8 cellular contexts compared by ENCODE assay signal in the genomic region with DNA sequence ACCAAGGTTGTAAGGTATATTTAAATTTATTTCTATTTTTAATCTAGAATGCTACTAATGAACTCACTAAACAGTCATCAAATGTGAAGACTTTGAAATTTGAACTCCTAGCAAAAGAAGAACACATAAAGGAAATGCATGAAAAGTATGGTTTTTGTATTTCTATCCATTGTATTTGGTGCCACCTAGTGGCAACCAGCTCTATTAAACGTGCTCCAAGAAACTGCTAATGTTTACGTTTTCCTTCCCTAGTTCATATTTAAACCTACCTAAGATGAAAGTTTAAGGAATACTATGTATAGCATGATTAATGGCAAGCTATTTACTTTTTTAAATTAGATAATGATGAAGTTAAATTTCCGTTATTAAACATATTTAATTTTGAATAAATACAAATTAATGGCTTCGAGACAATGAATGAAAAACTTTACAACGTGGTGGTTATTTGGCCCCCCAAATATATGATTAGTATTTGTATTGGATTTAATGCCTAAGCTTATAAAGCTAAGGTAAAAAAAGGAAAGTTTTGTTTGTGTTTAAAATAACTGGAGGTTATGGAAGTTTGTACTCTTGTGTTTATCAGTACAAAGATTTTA.
A peak's percentile ranks its signal among the peaks of the same experiment; 100 is the strongest.
DNase-seq lines count a peak whose midpoint lies in the region; ATAC-seq and TF ChIP-seq lines count a peak whose summit lies in the region.

No MANE protein-coding gene starts in this region.

- H3K79me2 ChIP-seq in hepatocyte = no peaks in the 10 kb centered on the region

- no peaks in the 10 kb centered on the region for H3K36me3 ChIP-seq in hepatocyte (replicated peaks; ENCODE audit: insufficient read depth, low read depth)

- no peak overlapping the region for H3K27ac ChIP-seq in hepatocyte

- H3K27me3 Mint-ChIP-seq in activated CD4-positive, alpha-beta T cell treated with anti-CD3 and anti-CD28 coated beads, Interleukin-2, amount 10 ng/mL, durations not matched to agents 7 days and 5 days = no peaks in the 10 kb centered on the region
- no peaks in the 10 kb centered on the region for H3K27me3 Mint-ChIP-seq in activated CD8-positive, alpha-beta memory T cell treated with anti-CD3 and anti-CD28 coated beads, Interleukin-2, amount 10 ng/mL, durations not matched to agents 7 days and 5 days

- H3K27ac Mint-ChIP-seq in activated CD4-positive, alpha-beta T cell treated with anti-CD3 and anti-CD28 coated beads, Interleukin-2, amount 10 ng/mL, durations not matched to agents 7 days and 5 days = no peak overlapping the region
- H3K27ac Mint-ChIP-seq in activated CD8-positive, alpha-beta memory T cell treated with anti-CD3 and anti-CD28 coated beads, Interleukin-2, amount 10 ng/mL, durations not matched to agents 7 days and 5 days = no peak overlapping the region

- H4K20me1 ChIP-seq in hepatocyte (ENCODE audit: insufficient read depth, poor library complexity, severe bottlenecking) = no peaks in the 10 kb centered on the region

- no peaks in the 10 kb centered on the region for H3K36me3 Mint-ChIP-seq in activated CD4-positive, alpha-beta T cell treated with anti-CD3 and anti-CD28 coated beads, Interleukin-2, amount 10 ng/mL, durations not matched to agents 7 days and 5 days (ENCODE audit: low read depth)
- no peaks in the 10 kb centered on the region for H3K36me3 Mint-ChIP-seq in activated CD8-positive, alpha-beta memory T cell treated with anti-CD3 and anti-CD28 coated beads, Interleukin-2, amount 10 ng/mL, durations not matched to agents 7 days and 5 days

- no peak overlapping the region for H2AFZ ChIP-seq in hepatocyte

- POLR2A ChIA-PET in HEK293T (lab: Yijun Ruan, JAX) = no interaction called here
- POLR2A ChIA-PET in activated CD4-positive, alpha-beta T cell treated with anti-CD3 and anti-CD28 coated beads, Interleukin-2, amount 10 ng/mL, durations not matched to agents 7 days and 5 days (lab: Charles Lee) = no interaction called here

- DNase-seq in stimulated activated CD4-positive, alpha-beta T cell treated with anti-CD3 and anti-CD28 coated beads, Interleukin-15, amount 100 ng/mL, for 24 hours = peak; percentile 23
- DNase-seq in stimulated activated CD4-positive, alpha-beta T cell treated with anti-CD3 and anti-CD28 coated beads, Interleukin-4, amount 100 ng/mL, for 1 hour = no peak
- DNase-seq in HEK293T (ENCODE audit: extremely low spot score) = peak; percentile 11
- peak; percentile 40 for DNase-seq in NCI-H2081 treated with DMSO at 0.1 percent for 48 hours (lab: John Stamatoyannopoulos, UW)
- peak; percentile 41 for DNase-seq in activated CD4-positive, alpha-beta T cell treated with anti-CD3 and anti-CD28 coated beads, Interleukin-2, amount 10 ng/mL, durations not matched to agents 7 days and 5 days
- peak; percentile 80 for DNase-seq in hepatocyte (ENCODE audit: low spot score)
- DNase-seq in stimulated activated CD8-positive, alpha-beta memory T cell treated with anti-CD3 and anti-CD28 coated beads, Interleukin-12 subunit alpha, Interleukin-12 subunit beta, amount 100 ng/mL, for 1 hour (ENCODE audit: low read depth) = peak; percentile 1
- DNase-seq in activated CD8-positive, alpha-beta memory T cell treated with anti-CD3 and anti-CD28 coated beads, Interleukin-2, amount 10 ng/mL, durations not matched to agents 7 days and 5 days = no peak

- CTCF ChIA-PET in HEK293T (lab: Yijun Ruan, JAX) = interaction anchor here (0.7 to 1.8 kb wide), 2 partner anchors 337 to 400 kb away, joined by 4 read pairs; no protein-coding TSS in a partner anchor
- CTCF ChIA-PET in activated CD4-positive, alpha-beta T cell treated with anti-CD3 and anti-CD28 coated beads, Interleukin-2, amount 10 ng/mL, durations not matched to agents 7 days and 5 days (lab: Charles Lee) = no interaction called here
- CTCF ChIA-PET in activated CD8-positive, alpha-beta memory T cell treated with anti-CD3 and anti-CD28 coated beads, Interleukin-2, amount 10 ng/mL, durations not matched to agents 7 days and 5 days (lab: Charles Lee) = interaction anchor here (1.2 to 1.7 kb wide), 2 partner anchors 11 to 400 kb away, joined by 4 to 6 read pairs; no protein-coding TSS in a partner anchor

- H3K4me2 ChIP-seq in hepatocyte = no peak overlapping the region

- H3K4me1 ChIP-seq in hepatocyte (ENCODE audit: insufficient read depth) = no peaks in the 10 kb centered on the region

- no peaks in the 10 kb centered on the region for H3K9me3 Mint-ChIP-seq in activated CD4-positive, alpha-beta T cell treated with anti-CD3 and anti-CD28 coated beads, Interleukin-2, amount 10 ng/mL, durations not matched to agents 7 days and 5 days
- H3K9me3 Mint-ChIP-seq in activated CD8-positive, alpha-beta memory T cell treated with anti-CD3 and anti-CD28 coated beads, Interleukin-2, amount 10 ng/mL, durations not matched to agents 7 days and 5 days (ENCODE audit: low read depth) = no peaks in the 10 kb centered on the region

- H3K4me1 Mint-ChIP-seq in activated CD4-positive, alpha-beta T cell treated with anti-CD3 and anti-CD28 coated beads, Interleukin-2, amount 10 ng/mL, durations not matched to agents 7 days and 5 days = no peaks in the 10 kb centered on the region
- no peaks in the 10 kb centered on the region for H3K4me1 Mint-ChIP-seq in activated CD8-positive, alpha-beta memory T cell treated with anti-CD3 and anti-CD28 coated beads, Interleukin-2, amount 10 ng/mL, durations not matched to agents 7 days and 5 days

- H3K9me2 ChIP-seq in hepatocyte (replicated peaks; ENCODE audit: insufficient read depth) = no peaks in the 10 kb centered on the region

- H3K9me3 ChIP-seq in hepatocyte (ENCODE audit: low read depth) = no peaks in the 10 kb centered on the region

- no peak for ATAC-seq in activated CD8-positive, alpha-beta memory T cell treated with anti-CD3 and anti-CD28 coated beads, Interleukin-2, amount 10 ng/mL, durations not matched to agents 7 days and 5 days

- 44% methylated on average over 5 of the region's 5 CpGs for WGBS in hepatocyte (ENCODE audit: low lambda C conversion rate, missing lambda C conversion rate)

- H3K4me3 ChIP-seq in hepatocyte = no peak overlapping the region

- TF ChIP-seq CTCF in hepatocyte (IDR thresholded peaks at IDR 0.05; ENCODE audit: poor library complexity) = peak; percentile 91

- H3K27me3 ChIP-seq in hepatocyte = no peaks in the 10 kb centered on the region

- H3K4me3 Mint-ChIP-seq in activated CD4-positive, alpha-beta T cell treated with anti-CD3 and anti-CD28 coated beads, Interleukin-2, amount 10 ng/mL, durations not matched to agents 7 days and 5 days = no peak overlapping the region
- H3K4me3 Mint-ChIP-seq in activated CD8-positive, alpha-beta memory T cell treated with anti-CD3 and anti-CD28 coated beads, Interleukin-2, amount 10 ng/mL, durations not matched to agents 7 days and 5 days = no peak overlapping the region

TF ChIP-seq in HEK293T, 16 proteins besides CTCF, POLR2A, EP300 and RAD21:
- no peak for TF ChIP-seq HDGF (IDR thresholded peaks at IDR 0.05; ENCODE audit: borderline replicate concordance)
- TF ChIP-seq NFRKB (IDR thresholded peaks at IDR 0.05) = no peak
- no peak for TF ChIP-seq ZNF384 (IDR thresholded peaks at IDR 0.05)
TF ChIP-seq in HEK293T: peak in this region for 0.

Comparison
In these comparisons a context has a peak if more than half of its experiments do, and no peak if none do; other contexts are left out.
1. DNase-seq: peak in stimulated activated CD4-positive, alpha-beta T cell treated with anti-CD3 and anti-CD28 coated beads, Interleukin-15, amount 100 ng/mL, for 24 hours (single experiment), HEK293T (single experiment), NCI-H2081 treated with DMSO at 0.1 percent for 48 hours (single experiment), activated CD4-positive, alpha-beta T cell treated with anti-CD3 and anti-CD28 coated beads, Interleukin-2, amount 10 ng/mL, durations not matched to agents 7 days and 5 days (single experiment), hepatocyte (single experiment) and stimulated activated CD8-positive, alpha-beta memory T cell treated with anti-CD3 and anti-CD28 coated beads, Interleukin-12 subunit alpha, Interleukin-12 subunit beta, amount 100 ng/mL, for 1 hour (single experiment); none in stimulated activated CD4-positive, alpha-beta T cell treated with anti-CD3 and anti-CD28 coated beads, Interleukin-4, amount 100 ng/mL, for 1 hour (single experiment) and activated CD8-positive, alpha-beta memory T cell treated with anti-CD3 and anti-CD28 coated beads, Interleukin-2, amount 10 ng/mL, durations not matched to agents 7 days and 5 days (single experiment).